In the genomic region with DNA sequence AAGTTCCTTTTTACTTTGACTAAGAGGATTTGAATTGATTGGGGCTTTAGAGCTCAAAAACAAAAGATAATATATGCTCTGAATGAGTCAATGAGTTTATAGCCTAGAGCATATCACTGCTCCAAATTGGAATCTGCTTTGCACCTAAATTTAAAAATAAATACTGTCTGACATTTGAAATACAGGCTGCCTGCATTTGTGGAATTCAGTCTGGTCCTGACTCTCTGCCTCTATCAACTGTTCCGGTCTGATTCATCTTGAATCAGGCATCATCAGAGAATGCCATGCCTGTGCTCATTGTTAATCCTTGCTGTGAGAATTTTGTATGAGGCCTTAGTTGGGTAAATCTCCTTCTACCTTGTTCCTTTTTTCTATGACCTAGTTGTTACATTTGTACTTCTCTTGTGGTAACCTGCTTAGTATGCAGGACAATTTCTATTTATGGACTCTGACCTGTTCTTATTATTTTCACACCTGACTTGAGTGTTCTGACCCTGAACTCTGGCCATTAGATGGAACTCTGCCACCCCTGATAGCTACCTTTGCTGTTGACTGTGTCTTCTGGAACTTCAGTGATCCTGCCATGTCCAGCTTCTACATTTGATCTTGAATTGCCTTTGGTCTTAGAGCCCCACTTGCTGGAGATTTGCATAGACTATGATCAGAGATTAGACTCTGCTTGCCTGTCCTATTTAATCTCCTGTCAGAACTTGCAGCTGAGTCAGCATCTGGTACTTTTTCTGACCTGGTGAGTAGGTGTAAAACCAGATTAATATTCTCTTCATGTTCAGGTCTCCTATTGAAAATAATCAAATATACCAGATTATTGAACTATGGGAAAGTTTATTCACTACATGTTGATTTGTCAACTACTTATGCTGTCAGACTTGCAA, we compare ENCODE assay signal across 25 cellular contexts.
DNase-seq lines count a peak whose midpoint lies in the region; ATAC-seq and TF ChIP-seq lines count a peak whose summit lies in the region.
"Had no signal": no experiment of that assay in that cellular context is flagged by ENCODE, and none has a peak within 500 bp of the region (broad histone marks: within the 10 kb centered on the region; RNA-seq: fewer than 3 reads in every experiment).

No MANE protein-coding gene starts in this region.

- intact Hi-C loops in mammary epithelial cell (cut with micrococcal nuclease): no loop called here
- intact Hi-C loops in MCF 10A (cut with micrococcal nuclease): no loop called here
- intact Hi-C loops in PC-3 (cut with micrococcal nuclease): no loop called here
- intact Hi-C loops in Caco-2 (cut with micrococcal nuclease; ENCODE audit: unreplicated experiment): no loop called here

- H3K27me3 ChIP-seq in mammary epithelial cell (ENCODE audit: insufficient read depth, low read length) (no peaks in the 10 kb centered on the region), PC-3 (ENCODE audit: low read length) (no peaks in the 10 kb centered on the region), Caco-2 (replicated peaks; ENCODE audit: control insufficient read depth, insufficient read depth, low read length) (no peaks in the 10 kb centered on the region)
- H3K27me3 ChIP-seq: gastroesophageal sphincter, tibial artery had no signal

- H3K9ac ChIP-seq in mammary epithelial cell (ENCODE audit: insufficient read depth, low read length) (no peak overlapping the region), PC-3 (ENCODE audit: low read length) (no peak overlapping the region)

- DNase-seq in mammary epithelial cell (peak; percentile 69), MCF 10A (ENCODE audit: unreplicated experiment) (no peak), PC-3 (peak; percentile 41), epithelial cell of prostate (ENCODE audit: low read depth, low spot score) (peak; percentile 1), NCI-H2029 treated with DMSO at 0.1 percent for 48 hours (lab: John Stamatoyannopoulos, UW) (no peak), Caco-2 (no peak)
- DNase-seq: 8988T; activated CD4-positive, CD25-positive, alpha-beta regulatory T cell treated with anti-CD3 and anti-CD28 coated beads, Interleukin-2, amount 50 U/mL, for 72 hours; activated CD8-positive, alpha-beta memory T cell treated with anti-CD3 and anti-CD28 coated beads for 24 hours; activated naive CD4-positive, alpha-beta T cell treated with Interleukin-2 at 50 U/mL for 16 hours; activated T-cell treated with anti-CD3 and anti-CD28 coated beads, Interleukin-2, amount 50 U/mL, for 24 hours; central memory CD4-positive, alpha-beta T cell; DND-41; GOT3; KBM-7; MV-4-11; NCI-H1694 treated with DMSO at 0.1 percent for 48 hours; NCI-H748 treated with DMSO at 0.1 percent for 48 hours; PC-9; small intestine; tibial artery had no signal

- POLR2A ChIA-PET in MCF 10A (lab: Yijun Ruan, JAX) (no interaction called here), PC-3 (lab: Charles Lee; ENCODE audit: unreplicated experiment) (no interaction called here), Caco-2 (lab: Charles Lee) (no interaction called here)

- ATAC-seq in PC-3 (peak; percentile 56; the same call in 1 of the 2 replicates), HG02852 (IDR thresholded peaks at IDR 0.05; ENCODE audit: unreplicated experiment) (no peak)
- ATAC-seq in stimulated activated memory B cell treated with anti-CD40 and anti-IgM and Interleukin-4, amounts not matched to agents 10 μg/mL and 1 μg/mL and 100 μg/mL, for 72 hours: no peak
- ATAC-seq: gastroesophageal sphincter had no signal

- no peaks in the 10 kb centered on the region for H3F3A ChIP-seq in PC-3 (ENCODE audit: low read length, unreplicated experiment)

- TF ChIP-seq CTCF in mammary epithelial cell (conservative IDR thresholded peaks at IDR 0.05 in 1 of 2, IDR thresholded peaks at IDR 0.05 in 1 of 2; ENCODE audit: extremely low read depth in 1 of 2, insufficient read depth in 1 of 2, low read depth in 1 of 2, low read length in 2 of 2): no peak
- TF ChIP-seq CTCF in MCF 10A (IDR thresholded peaks at IDR 0.05; ENCODE audit: unreplicated experiment): no peak
- no peak for TF ChIP-seq CTCF in PC-3 (conservative IDR thresholded peaks at IDR 0.05; ENCODE audit: low read depth, low read length)
- no peak for TF ChIP-seq CTCF in Caco-2 (IDR thresholded peaks at IDR 0.05; ENCODE audit: insufficient read depth in 1 of 2, low read depth in 1 of 2, low read length in 1 of 2, severe bottlenecking in 1 of 2, unreplicated experiment in 1 of 2)

- H3K27me3 Mint-ChIP-seq in MCF 10A (ENCODE audit: insufficient read depth, unreplicated experiment) (no peaks in the 10 kb centered on the region), Caco-2 (ENCODE audit: insufficient read depth, unreplicated experiment) (no peaks in the 10 kb centered on the region)
- H3K27me3 Mint-ChIP-seq in stimulated activated memory B cell treated with anti-CD40 and anti-IgM and Interleukin-4, amounts not matched to agents 10 μg/mL and 1 μg/mL and 100 μg/mL, for 72 hours: no peaks in the 10 kb centered on the region
- H3K27me3 Mint-ChIP-seq: activated T-cell treated with anti-CD3 and anti-CD28 coated beads, Interleukin-2, amount 50 U/mL, for 24 hours; stimulated activated naive CD8-positive, alpha-beta T cell treated with anti-CD3 and anti-CD28 coated beads, Interleukin-15, Interleukin-2, amounts not matched to agents 100 ng/mL and 50 ng/mL, for 24 hours had no signal

- WGBS in mammary epithelial cell (ENCODE audit: low coverage, missing lambda C conversion rate): 11% methylated on average over 1 of the region's 1 CpG

- H4K20me1 ChIP-seq in mammary epithelial cell (ENCODE audit: insufficient read depth, low read length): no peaks in the 10 kb centered on the region
- no peaks in the 10 kb centered on the region for H4K20me1 ChIP-seq in PC-3 (ENCODE audit: low read length)

- H3K27ac ChIP-seq in mammary epithelial cell (ENCODE audit: insufficient read depth, low read depth, low read length) (peak overlapping the region; percentile 60), PC-3 (ENCODE audit: low read length) (no peak overlapping the region), epithelial cell of prostate (peak overlapping the region; percentile 16)
- H3K27ac ChIP-seq: gastroesophageal sphincter, PC-9, tibial artery had no signal

- no peak overlapping the region for H3K4me3 ChIP-seq in mammary epithelial cell (replicated peaks in 1 of 3; ENCODE audit: insufficient read depth in 1 of 3, low read depth in 2 of 3, low read length in 3 of 3)
- no peak overlapping the region for H3K4me3 ChIP-seq in PC-3 (ENCODE audit: low read length)
- no peak overlapping the region for H3K4me3 ChIP-seq in Caco-2 (ENCODE audit: low read depth, low read length)
- H3K4me3 ChIP-seq: gastroesophageal sphincter, PC-9, tibial artery had no signal

- no peak overlapping the region for H3K4me3 Mint-ChIP-seq in MCF 10A (ENCODE audit: unreplicated experiment)
- H3K4me3 Mint-ChIP-seq in stimulated activated memory B cell treated with anti-CD40 and anti-IgM and Interleukin-4, amounts not matched to agents 10 μg/mL and 1 μg/mL and 100 μg/mL, for 72 hours: no peak overlapping the region
- no peak overlapping the region for H3K4me3 Mint-ChIP-seq in Caco-2 (ENCODE audit: unreplicated experiment)
- H3K4me3 Mint-ChIP-seq: activated T-cell treated with anti-CD3 and anti-CD28 coated beads, Interleukin-2, amount 50 U/mL, for 24 hours; stimulated activated naive CD8-positive, alpha-beta T cell treated with anti-CD3 and anti-CD28 coated beads, Interleukin-15, Interleukin-2, amounts not matched to agents 100 ng/mL and 50 ng/mL, for 24 hours had no signal

- no peak overlapping the region for H3K27ac Mint-ChIP-seq in MCF 10A (ENCODE audit: low read depth, unreplicated experiment)
- no peak overlapping the region for H3K27ac Mint-ChIP-seq in stimulated activated memory B cell treated with anti-CD40 and anti-IgM and Interleukin-4, amounts not matched to agents 10 μg/mL and 1 μg/mL and 100 μg/mL, for 72 hours
- no peak overlapping the region for H3K27ac Mint-ChIP-seq in Caco-2 (ENCODE audit: unreplicated experiment)
- H3K27ac Mint-ChIP-seq: activated T-cell treated with anti-CD3 and anti-CD28 coated beads, Interleukin-2, amount 50 U/mL, for 24 hours; stimulated activated naive CD8-positive, alpha-beta T cell treated with anti-CD3 and anti-CD28 coated beads, Interleukin-15, Interleukin-2, amounts not matched to agents 100 ng/mL and 50 ng/mL, for 24 hours had no signal

- no peaks in the 10 kb centered on the region for H3K9me2 ChIP-seq in PC-3 (replicated peaks; ENCODE audit: low read length)

- H3K4me2 ChIP-seq in mammary epithelial cell (ENCODE audit: insufficient read depth, low read depth, low read length): peak overlapping the region; percentile 66
- H3K4me2 ChIP-seq in PC-3 (ENCODE audit: low read length): no peak overlapping the region
- H3K4me2 ChIP-seq: PC-9 had no signal

- H3K36me3 ChIP-seq in mammary epithelial cell (ENCODE audit: insufficient read depth, low read length): no peaks in the 10 kb centered on the region
- no peaks in the 10 kb centered on the region for H3K36me3 ChIP-seq in PC-3 (ENCODE audit: low read depth, low read length)
- no peaks in the 10 kb centered on the region for H3K36me3 ChIP-seq in Caco-2 (ENCODE audit: control insufficient read depth, insufficient read depth, low read length)
- H3K36me3 ChIP-seq: gastroesophageal sphincter, tibial artery had no signal

- in situ Hi-C loops in mammary epithelial cell (cut with MboI; ENCODE audit: low sequenced_read_pairs in 2 of 2): no loop called here

- H2AFZ ChIP-seq in mammary epithelial cell (ENCODE audit: low read depth, low read length) (peak overlapping the region; percentile 63), PC-3 (ENCODE audit: low read length) (no peak overlapping the region)
- H2AFZ ChIP-seq: PC-9 had no signal

- BruUV-seq in mammary epithelial cell (replicated peaks; lab: Mats Ljungman, UMichigan) (no TSS peak), MCF 10A (replicated peaks; lab: Mats Ljungman, UMichigan) (no TSS peak), PC-3 (replicated peaks; lab: Mats Ljungman, UMichigan) (no TSS peak), Caco-2 (replicated peaks; lab: Mats Ljungman, UMichigan) (no TSS peak)

- CTCF ChIA-PET in mammary epithelial cell (lab: Charles Lee; ENCODE audit: low non-redundant PET) (no interaction called here), MCF 10A (lab: Yijun Ruan, JAX) (interaction anchor here (0.6 to 0.7 kb wide), 2 partner anchors 126 to 1198 kb away, joined by 3 read pairs; no protein-coding TSS in a partner anchor), PC-3 (lab: Charles Lee) (no interaction called here), Caco-2 (lab: Charles Lee) (interaction anchor here (1.1 kb wide), 1 partner anchor 50 kb away, joined by 3 read pairs; no protein-coding TSS in a partner anchor)

- H3K4me1 ChIP-seq in mammary epithelial cell (ENCODE audit: insufficient read depth, low read length) (peaks cover 12% of the 10 kb centered on the region), PC-3 (ENCODE audit: insufficient read depth, low read length) (no peaks in the 10 kb centered on the region; the same call in 1 of the 2 replicates), Caco-2 (peaks cover 8% of the 10 kb centered on the region; the same call in 1 of the 2 replicates)
- H3K4me1 ChIP-seq: gastroesophageal sphincter, tibial artery had no signal

- H3K9me3 ChIP-seq in mammary epithelial cell (replicated peaks; ENCODE audit: insufficient read depth, low read length) (peaks cover 14% of the 10 kb centered on the region), PC-3 (ENCODE audit: low read length) (no peaks in the 10 kb centered on the region), Caco-2 (peaks cover 12% of the 10 kb centered on the region; the same call in 1 of the 2 replicates)
- H3K9me3 ChIP-seq: tibial artery had no signal

- dilution Hi-C loops in mammary epithelial cell (cut with HindIII; ENCODE audit: low sequenced_read_pairs): no loop called here

- no peaks in the 10 kb centered on the region for H3K4me1 Mint-ChIP-seq in MCF 10A (ENCODE audit: insufficient read depth, unreplicated experiment)
- H3K4me1 Mint-ChIP-seq in stimulated activated memory B cell treated with anti-CD40 and anti-IgM and Interleukin-4, amounts not matched to agents 10 μg/mL and 1 μg/mL and 100 μg/mL, for 72 hours: no peaks in the 10 kb centered on the region
- no peaks in the 10 kb centered on the region for H3K4me1 Mint-ChIP-seq in Caco-2 (ENCODE audit: low read depth, unreplicated experiment)

- H3K9me3 Mint-ChIP-seq in MCF 10A (ENCODE audit: unreplicated experiment) (peaks cover 8% of the 10 kb centered on the region), Caco-2 (ENCODE audit: unreplicated experiment) (peaks cover 16% of the 10 kb centered on the region)
- peaks cover 3% of the 10 kb centered on the region for H3K9me3 Mint-ChIP-seq in stimulated activated memory B cell treated with anti-CD40 and anti-IgM and Interleukin-4, amounts not matched to agents 10 μg/mL and 1 μg/mL and 100 μg/mL, for 72 hours

- H3K36me3 Mint-ChIP-seq in MCF 10A (ENCODE audit: insufficient read depth, unreplicated experiment): no peaks in the 10 kb centered on the region
- H3K36me3 Mint-ChIP-seq in stimulated activated memory B cell treated with anti-CD40 and anti-IgM and Interleukin-4, amounts not matched to agents 10 μg/mL and 1 μg/mL and 100 μg/mL, for 72 hours: no peaks in the 10 kb centered on the region
- H3K36me3 Mint-ChIP-seq in Caco-2 (ENCODE audit: insufficient read depth, unreplicated experiment): no peaks in the 10 kb centered on the region

- H3K79me2 ChIP-seq in mammary epithelial cell (ENCODE audit: insufficient read depth, low read length) (no peaks in the 10 kb centered on the region), PC-3 (ENCODE audit: low read length) (no peaks in the 10 kb centered on the region)

Comparison
In these comparisons a context has a peak if more than half of its experiments do, and no peak if none do; other contexts are left out.
1. DNase-seq: peak in mammary epithelial cell (single experiment), PC-3 (single experiment) and epithelial cell of prostate (single experiment); none in MCF 10A (single experiment), NCI-H2029 treated with DMSO at 0.1 percent for 48 hours (single experiment) and Caco-2 (0 of 2).
2. CTCF ChIA-PET loops: an anchor here in MCF 10A (0.6 to 0.7 kb wide) and Caco-2 (1.1 kb wide); none called in mammary epithelial cell and PC-3.